In the genomic region with DNA sequence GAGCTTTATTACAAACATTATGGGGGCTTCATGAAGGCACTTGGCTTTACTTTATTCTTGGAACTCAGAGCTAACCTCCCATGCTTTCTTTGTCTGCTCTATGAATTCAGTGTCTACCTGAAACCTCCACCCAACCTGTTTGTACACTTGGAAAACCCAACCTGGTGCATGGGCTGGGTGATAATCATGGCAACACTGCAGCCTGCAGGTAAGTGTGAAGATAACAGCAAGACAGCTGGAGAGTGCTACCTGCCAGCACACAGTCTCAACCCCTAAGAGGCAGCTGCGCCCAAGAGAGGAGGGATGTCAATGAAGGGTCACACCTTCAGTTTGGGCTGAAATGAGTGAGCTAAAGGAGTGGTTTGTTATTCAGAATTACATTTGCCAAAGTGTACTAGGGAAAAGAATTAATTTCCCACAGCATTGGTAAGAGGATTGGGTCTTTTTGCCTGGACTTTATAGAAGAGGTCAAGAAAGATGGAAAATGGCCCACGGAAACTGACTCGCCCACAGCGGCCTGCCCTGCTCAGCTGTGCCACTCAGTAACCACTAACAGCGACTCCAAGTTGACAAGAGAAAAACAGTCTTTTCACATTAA, we compare ENCODE assay signal across 1 cellular context.
A peak's percentile ranks its signal among the peaks of the same experiment; 100 is the strongest.
TF ChIP-seq lines count a peak whose summit lies in the region.

No MANE protein-coding gene starts in this region.

TF ChIP-seq in HepG2, 621 proteins besides CTCF, POLR2A, EP300 and RAD21 (continued from another document and continues in another):
- TF ChIP-seq ZNF318 (CRISPR knock-in tag; IDR thresholded peaks at IDR 0.05) (no peak), ZNF75D (CRISPR knock-in tag; IDR thresholded peaks at IDR 0.05; ENCODE audit: borderline replicate concordance) (no peak), ZNF407 (CRISPR knock-in tag; IDR thresholded peaks at IDR 0.05; ENCODE audit: not compliant biosample characterization) (no peak), SIX1 (CRISPR knock-in tag; IDR thresholded peaks at IDR 0.05; ENCODE audit: borderline replicate concordance) (peak; percentile 48; the same call in 1 of the 2 replicates), TGIF2 (CRISPR knock-in tag; IDR thresholded peaks at IDR 0.05) (peak; percentile 21; the same call in 1 of the 2 replicates), ZNF44 (CRISPR knock-in tag; IDR thresholded peaks at IDR 0.05) (no peak), NAIF1 (CRISPR knock-in tag; IDR thresholded peaks at IDR 0.05; ENCODE audit: borderline replicate concordance) (0 out of 2 replicates have a peak, but pooled peaks have one; percentile 1), ATF2 (CRISPR knock-in tag; IDR thresholded peaks at IDR 0.05) (peak; percentile 72; the same call in 1 of the 2 replicates), NFIB (CRISPR knock-in tag; IDR thresholded peaks at IDR 0.05; ENCODE audit: borderline replicate concordance) (no peak), BORCS8-MEF2B (CRISPR knock-in tag; IDR thresholded peaks at IDR 0.05) (no peak), MYPOP (CRISPR knock-in tag; IDR thresholded peaks at IDR 0.05) (no peak), ZNF264 (CRISPR knock-in tag; IDR thresholded peaks at IDR 0.05) (no peak), ZNF124 (CRISPR knock-in tag; IDR thresholded peaks at IDR 0.05) (peak; percentile 47; the same call in 1 of the 2 replicates), NFYC (CRISPR knock-in tag; IDR thresholded peaks at IDR 0.05) (no peak), XRCC5 (optimal IDR thresholded peaks at IDR 0.05; ENCODE audit: low read length) (peak; percentile 35), HNRNPL (IDR thresholded peaks at IDR 0.05; ENCODE audit: low read depth, low read length) (no peak), ZNF296 (CRISPR knock-in tag; conservative IDR thresholded peaks at IDR 0.05) (no peak)
- TF ChIP-seq, protein P1, sequence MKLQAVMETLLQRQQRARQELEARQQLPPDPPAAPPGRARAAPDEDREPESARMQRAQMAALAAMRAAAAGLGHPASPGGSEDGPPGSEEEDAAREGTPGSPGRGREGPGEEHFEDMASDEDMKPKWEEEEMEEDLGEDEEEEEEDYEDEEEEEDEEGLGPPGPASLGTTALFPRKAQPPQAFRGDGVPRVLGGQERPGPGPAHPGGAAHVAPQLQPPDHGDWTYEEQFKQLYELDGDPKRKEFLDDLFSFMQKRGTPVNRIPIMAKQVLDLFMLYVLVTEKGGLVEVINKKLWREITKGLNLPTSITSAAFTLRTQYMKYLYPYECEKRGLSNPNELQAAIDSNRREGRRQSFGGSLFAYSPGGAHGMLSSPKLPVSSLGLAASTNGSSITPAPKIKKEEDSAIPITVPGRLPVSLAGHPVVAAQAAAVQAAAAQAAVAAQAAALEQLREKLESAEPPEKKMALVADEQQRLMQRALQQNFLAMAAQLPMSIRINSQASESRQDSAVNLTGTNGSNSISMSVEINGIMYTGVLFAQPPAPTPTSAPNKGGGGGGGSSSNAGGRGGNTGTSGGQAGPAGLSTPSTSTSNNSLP (IDR thresholded peaks at IDR 0.05; ENCODE audit: low read depth, low read length) = peak; percentile 17; the same call in 1 of the 2 replicates
- TF ChIP-seq, protein P2, sequence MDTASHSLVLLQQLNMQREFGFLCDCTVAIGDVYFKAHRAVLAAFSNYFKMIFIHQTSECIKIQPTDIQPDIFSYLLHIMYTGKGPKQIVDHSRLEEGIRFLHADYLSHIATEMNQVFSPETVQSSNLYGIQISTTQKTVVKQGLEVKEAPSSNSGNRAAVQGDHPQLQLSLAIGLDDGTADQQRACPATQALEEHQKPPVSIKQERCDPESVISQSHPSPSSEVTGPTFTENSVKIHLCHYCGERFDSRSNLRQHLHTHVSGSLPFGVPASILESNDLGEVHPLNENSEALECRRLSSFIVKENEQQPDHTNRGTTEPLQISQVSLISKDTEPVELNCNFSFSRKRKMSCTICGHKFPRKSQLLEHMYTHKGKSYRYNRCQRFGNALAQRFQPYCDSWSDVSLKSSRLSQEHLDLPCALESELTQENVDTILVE (CRISPR knock-in tag; IDR thresholded peaks at IDR 0.05) = peak; percentile 66; the same call in 1 of the 2 replicates
- TF ChIP-seq, protein P3, sequence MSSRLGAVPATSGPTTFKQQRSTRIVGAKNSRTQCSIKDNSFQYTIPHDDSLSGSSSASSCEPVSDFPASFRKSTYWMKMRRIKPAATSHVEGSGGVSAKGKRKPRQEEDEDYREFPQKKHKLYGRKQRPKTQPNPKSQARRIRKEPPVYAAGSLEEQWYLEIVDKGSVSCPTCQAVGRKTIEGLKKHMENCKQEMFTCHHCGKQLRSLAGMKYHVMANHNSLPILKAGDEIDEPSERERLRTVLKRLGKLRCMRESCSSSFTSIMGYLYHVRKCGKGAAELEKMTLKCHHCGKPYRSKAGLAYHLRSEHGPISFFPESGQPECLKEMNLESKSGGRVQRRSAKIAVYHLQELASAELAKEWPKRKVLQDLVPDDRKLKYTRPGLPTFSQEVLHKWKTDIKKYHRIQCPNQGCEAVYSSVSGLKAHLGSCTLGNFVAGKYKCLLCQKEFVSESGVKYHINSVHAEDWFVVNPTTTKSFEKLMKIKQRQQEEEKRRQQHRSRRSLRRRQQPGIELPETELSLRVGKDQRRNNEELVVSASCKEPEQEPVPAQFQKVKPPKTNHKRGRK (CRISPR knock-in tag; IDR thresholded peaks at IDR 0.05) = no peak
- TF ChIP-seq, protein P4, sequence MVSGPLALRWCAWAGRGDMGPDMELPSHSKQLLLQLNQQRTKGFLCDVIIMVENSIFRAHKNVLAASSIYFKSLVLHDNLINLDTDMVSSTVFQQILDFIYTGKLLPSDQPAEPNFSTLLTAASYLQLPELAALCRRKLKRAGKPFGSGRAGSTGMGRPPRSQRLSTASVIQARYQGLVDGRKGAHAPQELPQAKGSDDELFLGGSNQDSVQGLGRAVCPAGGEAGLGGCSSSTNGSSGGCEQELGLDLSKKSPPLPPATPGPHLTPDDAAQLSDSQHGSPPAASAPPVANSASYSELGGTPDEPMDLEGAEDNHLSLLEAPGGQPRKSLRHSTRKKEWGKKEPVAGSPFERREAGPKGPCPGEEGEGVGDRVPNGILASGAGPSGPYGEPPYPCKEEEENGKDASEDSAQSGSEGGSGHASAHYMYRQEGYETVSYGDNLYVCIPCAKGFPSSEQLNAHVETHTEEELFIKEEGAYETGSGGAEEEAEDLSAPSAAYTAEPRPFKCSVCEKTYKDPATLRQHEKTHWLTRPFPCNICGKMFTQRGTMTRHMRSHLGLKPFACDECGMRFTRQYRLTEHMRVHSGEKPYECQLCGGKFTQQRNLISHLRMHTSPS (CRISPR knock-in tag; IDR thresholded peaks at IDR 0.05; ENCODE audit: low read depth) = no peak
